ENCODE assay signal across 19 cellular contexts in genomic region chr3:52774066-52774713, GRCh38. TPM values are rescaled to one million over a fixed set of nuclear protein-coding genes. Genes with fewer than 3 reads are reported as not detected.
"Had no signal": no experiment of that assay in that cellular context is flagged by ENCODE, and none has a peak within 500 bp of the region (broad histone marks: within the 10 kb centered on the region; RNA-seq: fewer than 3 reads in every experiment).

No MANE protein-coding gene starts in this region.

- DNase-seq: activated CD4-positive, alpha-beta T cell treated with anti-CD3 and anti-CD28 coated beads for 36 hours; activated CD8-positive, alpha-beta T cell treated with anti-CD3 and anti-CD28 coated beads for 36 hours; activated naive CD4-positive, alpha-beta T cell treated with Interleukin-2 at 50 U/mL for 16 hours; anterior cingulate cortex; brain microvascular endothelial cell; left cardiac atrium; occipital lobe; SK-N-SH; stimulated activated CD4-positive, alpha-beta T cell treated with anti-CD3 and anti-CD28 coated beads, Interleukin-1b, Interleukin-23, amount 100 ng/mL, for 48 hours; T-cell; T1000; testis had no signal

- H3K36me3 ChIP-seq: brain microvascular endothelial cell, prostate gland, stomach, vagina had no signal

- H3K9me3 Mint-ChIP-seq: activated CD8-positive, alpha-beta T cell treated with anti-CD3 and anti-CD28 coated beads for 36 hours; memory B cell; natural killer cell treated with Interleukin-12 subunit alpha and Interleukin-12 subunit beta and Interleukin-15 and Interleukin-18, amount 100 ng/mL, for 72 hours; T-cell had no signal

- H3K9ac ChIP-seq: SK-N-SH had no signal

- H3K27ac ChIP-seq: brain microvascular endothelial cell, prostate gland, stomach, testis, vagina had no signal

- H3K27ac Mint-ChIP-seq: activated CD4-positive, alpha-beta T cell treated with anti-CD3 and anti-CD28 coated beads for 36 hours; activated CD8-positive, alpha-beta T cell treated with anti-CD3 and anti-CD28 coated beads for 36 hours; natural killer cell treated with Interleukin-12 subunit alpha and Interleukin-12 subunit beta and Interleukin-15 and Interleukin-18, amount 100 ng/mL, for 72 hours; T-cell had no signal

- ATAC-seq: activated CD4-positive, alpha-beta T cell treated with anti-CD3 and anti-CD28 coated beads for 36 hours; activated CD8-positive, alpha-beta T cell treated with anti-CD3 and anti-CD28 coated beads for 36 hours; left cardiac atrium; natural killer cell treated with Interleukin-12 subunit alpha and Interleukin-12 subunit beta and Interleukin-15 and Interleukin-18, amount 100 ng/mL, for 72 hours; T-cell had no signal

- H3K4me3 ChIP-seq: prostate gland, stomach, testis, vagina had no signal

- H3K4me3 Mint-ChIP-seq: activated CD4-positive, alpha-beta T cell treated with anti-CD3 and anti-CD28 coated beads for 36 hours; activated CD8-positive, alpha-beta T cell treated with anti-CD3 and anti-CD28 coated beads for 36 hours; memory B cell; natural killer cell treated with Interleukin-12 subunit alpha and Interleukin-12 subunit beta and Interleukin-15 and Interleukin-18, amount 100 ng/mL, for 72 hours; T-cell had no signal

- H3K9me3 ChIP-seq: prostate gland, SK-N-SH, stomach, testis, vagina had no signal

- H3K27me3 Mint-ChIP-seq: activated CD4-positive, alpha-beta T cell treated with anti-CD3 and anti-CD28 coated beads for 36 hours; activated CD8-positive, alpha-beta T cell treated with anti-CD3 and anti-CD28 coated beads for 36 hours; memory B cell; natural killer cell treated with Interleukin-12 subunit alpha and Interleukin-12 subunit beta and Interleukin-15 and Interleukin-18, amount 100 ng/mL, for 72 hours had no signal

- H3K27me3 ChIP-seq: brain microvascular endothelial cell, testis, vagina had no signal

- H3K4me2 ChIP-seq: SK-N-SH had no signal

- H3K36me3 Mint-ChIP-seq: memory B cell; natural killer cell treated with Interleukin-12 subunit alpha and Interleukin-12 subunit beta and Interleukin-15 and Interleukin-18, amount 100 ng/mL, for 72 hours; T-cell had no signal

- H3K4me1 ChIP-seq: prostate gland had no signal

RNA-seq across cellular contexts. Expression of gene ITIH1, which starts 3.2 kb away (rescaled TPM):
- total RNA-seq: activated CD4-positive, alpha-beta T cell treated with anti-CD3 and anti-CD28 coated beads for 36 hours; activated CD8-positive, alpha-beta T cell treated with anti-CD3 and anti-CD28 coated beads for 36 hours; epithelial cell of proximal tubule; frontal cortex; left cardiac atrium; natural killer cell treated with Interleukin-12 subunit alpha and Interleukin-12 subunit beta and Interleukin-15 and Interleukin-18, amount 100 ng/mL, for 72 hours; stomach had no signal
- polyA plus RNA-seq: SK-N-SH had no signal

RNA-seq across cellular contexts. Expression of gene ITIH3, which starts 20.4 kb away (rescaled TPM):
- total RNA-seq: activated CD4-positive, alpha-beta T cell treated with anti-CD3 and anti-CD28 coated beads for 36 hours; activated CD8-positive, alpha-beta T cell treated with anti-CD3 and anti-CD28 coated beads for 36 hours; epithelial cell of proximal tubule; frontal cortex; natural killer cell treated with Interleukin-12 subunit alpha and Interleukin-12 subunit beta and Interleukin-15 and Interleukin-18, amount 100 ng/mL, for 72 hours had no signal

RNA-seq across cellular contexts. Expression of gene ITIH4, which starts 56.3 kb away (rescaled TPM):
- total RNA-seq: epithelial cell of proximal tubule had no signal
